2 cellular contexts compared by ENCODE assay signal in genomic region chr10:31630866-31631567, GRCh38.
TF ChIP-seq lines count a peak whose summit lies in the region.

No MANE protein-coding gene starts in this region.

TF ChIP-seq in IMR-90, 13 proteins besides CTCF, POLR2A, EP300 and RAD21 (continued from another document):
- TF ChIP-seq ELK1 (IDR thresholded peaks at IDR 0.05; ENCODE audit: borderline replicate concordance, low read depth, low read length) (no peak), USF2 (IDR thresholded peaks at IDR 0.05; ENCODE audit: low read depth, low read length) (no peak), FOS (IDR thresholded peaks at IDR 0.05; ENCODE audit: low read depth, low read length) (no peak), RCOR1 (IDR thresholded peaks at IDR 0.05; ENCODE audit: insufficient replicate concordance, low read length) (no peak), MAZ (IDR thresholded peaks at IDR 0.05; ENCODE audit: borderline replicate concordance, low read depth, low read length) (no peak), SMC3 (IDR thresholded peaks at IDR 0.05; ENCODE audit: low read depth, low read length) (no peak), BHLHE40 (IDR thresholded peaks at IDR 0.05; ENCODE audit: low read depth, low read length) (no peak), MXI1 (IDR thresholded peaks at IDR 0.05; ENCODE audit: borderline replicate concordance, low read depth, low read length) (no peak), CHD1 (IDR thresholded peaks at IDR 0.05; ENCODE audit: low read depth, low read length) (no peak)

TF ChIP-seq in endothelial cell of umbilical vein, 7 proteins besides CTCF, POLR2A, EP300 and RAD21 (continued from another document):
- TF ChIP-seq MAX (IDR thresholded peaks at IDR 0.05; ENCODE audit: insufficient read depth, insufficient read length) = no peak
TF ChIP-seq in endothelial cell of umbilical vein: peak in this region for 0.
